Comparison of ENCODE assay signal across 1 cellular context in the genomic region with DNA sequence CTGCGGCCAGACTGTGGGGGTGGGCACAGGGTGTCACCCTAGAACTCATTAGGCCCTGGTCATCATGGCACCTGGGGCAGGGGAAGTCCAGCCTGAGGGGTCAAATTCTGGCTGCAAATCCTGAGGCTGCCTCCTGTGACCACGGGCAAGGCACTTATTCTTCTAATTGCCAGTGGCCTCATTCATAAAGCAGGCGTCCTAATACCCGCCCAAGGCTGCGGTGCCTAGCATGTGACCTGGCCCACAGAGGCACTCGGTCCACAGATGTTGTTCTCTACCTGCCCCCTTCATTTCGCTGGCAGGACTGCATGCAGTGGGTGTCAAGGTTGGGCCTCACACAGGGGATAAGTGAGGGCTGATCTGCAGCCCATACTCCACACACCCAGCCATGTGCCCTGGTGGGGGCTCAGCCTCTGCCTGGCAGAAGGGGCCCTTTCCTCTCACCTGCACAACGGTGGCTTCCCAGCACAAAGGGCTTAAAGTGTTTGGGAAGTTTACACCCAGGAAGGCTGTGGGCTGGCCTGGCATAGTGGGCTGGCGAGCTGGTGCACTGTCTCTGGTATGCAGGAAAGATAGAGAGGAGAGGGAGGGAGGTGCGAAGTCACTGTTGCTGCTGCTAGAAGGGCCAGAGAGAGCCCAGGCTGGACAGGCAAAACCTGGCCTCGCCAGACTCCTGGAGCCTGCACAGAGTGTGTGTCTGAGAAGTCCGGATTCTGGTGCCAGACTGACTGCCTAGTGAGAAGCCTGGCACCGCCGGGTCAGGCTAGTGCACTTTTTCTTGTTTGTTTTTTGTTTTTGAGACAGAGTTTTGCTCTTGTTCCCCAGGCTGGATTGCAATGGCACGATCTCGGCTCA.
TF ChIP-seq lines count a peak whose summit lies in the region.

No MANE protein-coding gene starts in this region.

TF ChIP-seq in liver, 16 proteins besides CTCF, POLR2A, EP300 and RAD21 (continued from another document):
- TF ChIP-seq, protein P1, sequence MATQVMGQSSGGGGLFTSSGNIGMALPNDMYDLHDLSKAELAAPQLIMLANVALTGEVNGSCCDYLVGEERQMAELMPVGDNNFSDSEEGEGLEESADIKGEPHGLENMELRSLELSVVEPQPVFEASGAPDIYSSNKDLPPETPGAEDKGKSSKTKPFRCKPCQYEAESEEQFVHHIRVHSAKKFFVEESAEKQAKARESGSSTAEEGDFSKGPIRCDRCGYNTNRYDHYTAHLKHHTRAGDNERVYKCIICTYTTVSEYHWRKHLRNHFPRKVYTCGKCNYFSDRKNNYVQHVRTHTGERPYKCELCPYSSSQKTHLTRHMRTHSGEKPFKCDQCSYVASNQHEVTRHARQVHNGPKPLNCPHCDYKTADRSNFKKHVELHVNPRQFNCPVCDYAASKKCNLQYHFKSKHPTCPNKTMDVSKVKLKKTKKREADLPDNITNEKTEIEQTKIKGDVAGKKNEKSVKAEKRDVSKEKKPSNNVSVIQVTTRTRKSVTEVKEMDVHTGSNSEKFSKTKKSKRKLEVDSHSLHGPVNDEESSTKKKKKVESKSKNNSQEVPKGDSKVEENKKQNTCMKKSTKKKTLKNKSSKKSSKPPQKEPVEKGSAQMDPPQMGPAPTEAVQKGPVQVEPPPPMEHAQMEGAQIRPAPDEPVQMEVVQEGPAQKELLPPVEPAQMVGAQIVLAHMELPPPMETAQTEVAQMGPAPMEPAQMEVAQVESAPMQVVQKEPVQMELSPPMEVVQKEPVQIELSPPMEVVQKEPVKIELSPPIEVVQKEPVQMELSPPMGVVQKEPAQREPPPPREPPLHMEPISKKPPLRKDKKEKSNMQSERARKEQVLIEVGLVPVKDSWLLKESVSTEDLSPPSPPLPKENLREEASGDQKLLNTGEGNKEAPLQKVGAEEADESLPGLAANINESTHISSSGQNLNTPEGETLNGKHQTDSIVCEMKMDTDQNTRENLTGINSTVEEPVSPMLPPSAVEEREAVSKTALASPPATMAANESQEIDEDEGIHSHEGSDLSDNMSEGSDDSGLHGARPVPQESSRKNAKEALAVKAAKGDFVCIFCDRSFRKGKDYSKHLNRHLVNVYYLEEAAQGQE (IDR thresholded peaks at IDR 0.05) = no peak
- no peak for TF ChIP-seq FOXA2 (IDR thresholded peaks at IDR 0.05)
- TF ChIP-seq, protein P2, sequence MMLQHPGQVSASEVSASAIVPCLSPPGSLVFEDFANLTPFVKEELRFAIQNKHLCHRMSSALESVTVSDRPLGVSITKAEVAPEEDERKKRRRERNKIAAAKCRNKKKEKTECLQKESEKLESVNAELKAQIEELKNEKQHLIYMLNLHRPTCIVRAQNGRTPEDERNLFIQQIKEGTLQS (IDR thresholded peaks at IDR 0.05) = no peak
- no peak for TF ChIP-seq JUND (IDR thresholded peaks at IDR 0.05)
